In the genomic region with DNA sequence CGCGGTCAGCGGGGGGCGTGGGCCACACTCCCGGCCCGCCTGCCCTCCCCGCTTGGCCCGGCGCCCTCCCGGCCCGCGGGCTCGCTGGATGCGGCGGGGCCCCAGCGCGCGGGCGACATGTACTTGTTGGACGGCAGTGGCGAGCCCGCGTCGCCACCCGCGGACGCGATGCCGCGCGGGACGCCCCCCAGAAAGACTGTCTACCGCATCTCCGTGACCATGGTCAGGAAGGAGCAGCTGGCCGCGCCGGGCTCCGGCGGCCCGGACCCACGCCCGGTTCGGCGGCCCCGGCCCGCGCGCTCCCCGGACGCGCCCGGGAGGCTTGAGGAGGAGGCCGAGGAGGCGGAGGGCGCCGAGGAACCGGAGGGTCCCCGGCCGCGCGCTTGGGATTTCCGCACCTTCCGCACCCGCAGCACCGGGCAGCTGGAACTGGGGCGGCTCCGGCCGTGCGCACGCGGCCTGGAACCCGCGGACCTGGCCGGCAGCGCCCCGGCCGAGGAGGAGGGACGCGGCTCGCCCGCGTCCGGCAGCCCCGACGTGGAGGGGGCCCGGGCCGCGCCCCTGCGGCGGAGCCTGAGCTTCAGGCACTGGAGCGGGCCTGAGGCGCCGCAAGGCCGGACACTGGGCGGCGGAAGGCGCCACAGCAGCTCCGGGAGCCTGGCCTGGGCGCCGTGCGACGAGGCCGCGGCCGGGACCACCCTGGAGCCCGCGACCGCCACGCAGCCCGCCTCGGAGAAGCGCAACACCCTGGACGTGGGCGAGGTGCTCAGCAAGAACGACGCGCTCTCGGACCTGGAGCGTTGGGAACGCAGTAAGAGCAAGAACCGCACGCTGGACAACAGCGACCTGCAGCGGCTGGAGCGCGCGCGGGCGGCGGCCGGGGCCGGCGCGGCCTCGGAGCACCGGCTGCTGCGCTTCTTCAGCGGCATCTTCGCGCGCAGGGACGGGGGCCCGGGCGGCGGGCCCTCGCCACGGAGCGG, we compare ENCODE assay signal across 9 cellular contexts.
A peak's percentile ranks its signal among the peaks of the same experiment; 100 is the strongest.
DNase-seq lines count a peak whose midpoint lies in the region; ATAC-seq and TF ChIP-seq lines count a peak whose summit lies in the region.
"Had no signal": no experiment of that assay in that cellular context is flagged by ENCODE, and none has a peak within 500 bp of the region (broad histone marks: within the 10 kb centered on the region; RNA-seq: fewer than 3 reads in every experiment).

No MANE protein-coding gene starts in this region.

- TF ChIP-seq CTCF in epithelial cell of esophagus (IDR thresholded peaks at IDR 0.05; ENCODE audit: insufficient read depth, low read depth, low read length, missing control alignments) = peak; percentile 28

- no peaks in the 10 kb centered on the region for H3K4me1 ChIP-seq in effector memory CD4-positive, alpha-beta T cell (ENCODE audit: control insufficient read depth, insufficient read depth, low read length, poor library complexity, severe bottlenecking)

- DNase-seq in Daoy (ENCODE audit: low read depth) = peak; percentile 76
- peak; percentile 35 for DNase-seq in NCI-H510A treated with DMSO at 0.1 percent for 48 hours (lab: John Stamatoyannopoulos, UW)
- peak; percentile 75 for DNase-seq in epithelial cell of esophagus (ENCODE audit: low read depth)
- DNase-seq in mesenteric fat pad (ENCODE audit: low spot score) = peak; percentile 91
- DNase-seq in ureter (ENCODE audit: low spot score) = peak; percentile 62
- no peak for DNase-seq in effector memory CD4-positive, alpha-beta T cell
- DNase-seq in activated CD8-positive, alpha-beta T cell treated with anti-CD3 and anti-CD28 coated beads, Interleukin-2, amount 10 ng/mL, durations not matched to agents 7 days and 5 days = no peak
- DNase-seq in stimulated activated CD4-positive, alpha-beta T cell treated with anti-CD3 and anti-CD28 coated beads, Interleukin-15, amount 100 ng/mL, for 24 hours = no peak

- peaks cover 4% of the 10 kb centered on the region for H3K4me1 Mint-ChIP-seq in activated CD8-positive, alpha-beta T cell treated with anti-CD3 and anti-CD28 coated beads, Interleukin-2, amount 10 ng/mL, durations not matched to agents 7 days and 5 days (ENCODE audit: low read depth)

- no peak overlapping the region for H3K27ac Mint-ChIP-seq in activated CD8-positive, alpha-beta T cell treated with anti-CD3 and anti-CD28 coated beads, Interleukin-2, amount 10 ng/mL, durations not matched to agents 7 days and 5 days

- H3K4me3 ChIP-seq in epithelial cell of esophagus (ENCODE audit: low read length) = peak overlapping the region; percentile 38
- no peak overlapping the region for H3K4me3 ChIP-seq in effector memory CD4-positive, alpha-beta T cell (ENCODE audit: insufficient read depth, low read depth, low read length, poor library complexity, severe bottlenecking)

- H3K4me3 Mint-ChIP-seq in activated CD8-positive, alpha-beta T cell treated with anti-CD3 and anti-CD28 coated beads, Interleukin-2, amount 10 ng/mL, durations not matched to agents 7 days and 5 days = no peak overlapping the region

- POLR2A ChIA-PET in activated CD8-positive, alpha-beta T cell treated with anti-CD3 and anti-CD28 coated beads, Interleukin-2, amount 10 ng/mL, durations not matched to agents 7 days and 5 days (lab: Charles Lee) = no interaction called here

- peaks cover 1% of the 10 kb centered on the region for H3K36me3 Mint-ChIP-seq in activated CD8-positive, alpha-beta T cell treated with anti-CD3 and anti-CD28 coated beads, Interleukin-2, amount 10 ng/mL, durations not matched to agents 7 days and 5 days (ENCODE audit: low read depth)
- H3K36me3 Mint-ChIP-seq: immature natural killer cell had no signal

- no peak for ATAC-seq in activated CD8-positive, alpha-beta T cell treated with anti-CD3 and anti-CD28 coated beads, Interleukin-2, amount 10 ng/mL, durations not matched to agents 7 days and 5 days

- peaks cover 49% of the 10 kb centered on the region for H3K27me3 Mint-ChIP-seq in activated CD8-positive, alpha-beta T cell treated with anti-CD3 and anti-CD28 coated beads, Interleukin-2, amount 10 ng/mL, durations not matched to agents 7 days and 5 days (ENCODE audit: low read depth)

- H3K9me3 Mint-ChIP-seq in activated CD8-positive, alpha-beta T cell treated with anti-CD3 and anti-CD28 coated beads, Interleukin-2, amount 10 ng/mL, durations not matched to agents 7 days and 5 days (ENCODE audit: insufficient read depth) = no peaks in the 10 kb centered on the region
- H3K9me3 Mint-ChIP-seq: immature natural killer cell had no signal

- peaks cover 7% of the 10 kb centered on the region for H3K27me3 ChIP-seq in effector memory CD4-positive, alpha-beta T cell (replicated peaks; ENCODE audit: control insufficient read depth, insufficient read depth, low read length, poor library complexity, severe bottlenecking)

- no peaks in the 10 kb centered on the region for H3K36me3 ChIP-seq in effector memory CD4-positive, alpha-beta T cell (ENCODE audit: control insufficient read depth, insufficient read depth, low read length)

- CTCF ChIA-PET in activated CD8-positive, alpha-beta T cell treated with anti-CD3 and anti-CD28 coated beads, Interleukin-2, amount 10 ng/mL, durations not matched to agents 7 days and 5 days (lab: Charles Lee) = no interaction called here

- H3K9me3 ChIP-seq in effector memory CD4-positive, alpha-beta T cell (ENCODE audit: control insufficient read depth, low read length) = no peaks in the 10 kb centered on the region

- no peak overlapping the region for H3K27ac ChIP-seq in effector memory CD4-positive, alpha-beta T cell (ENCODE audit: insufficient read depth, low read length, poor library complexity, severe bottlenecking)

Comparison
In these comparisons a context has a peak if more than half of its experiments do, and no peak if none do; other contexts are left out.
1. DNase-seq: peak in Daoy (single experiment), NCI-H510A treated with DMSO at 0.1 percent for 48 hours (single experiment), epithelial cell of esophagus (single experiment), mesenteric fat pad (single experiment) and ureter (single experiment); none in effector memory CD4-positive, alpha-beta T cell (0 of 3), activated CD8-positive, alpha-beta T cell treated with anti-CD3 and anti-CD28 coated beads, Interleukin-2, amount 10 ng/mL, durations not matched to agents 7 days and 5 days (single experiment) and stimulated activated CD4-positive, alpha-beta T cell treated with anti-CD3 and anti-CD28 coated beads, Interleukin-15, amount 100 ng/mL, for 24 hours (single experiment).